In genomic region chr14:75566752-75567151, GRCh38 we compare ENCODE assay signal across 23 cellular contexts. TPM values are rescaled to one million over a fixed set of nuclear protein-coding genes. Genes with fewer than 3 reads are reported as not detected.
DNase-seq lines count a peak whose midpoint lies in the region; ATAC-seq, FAIRE-seq and TF ChIP-seq lines count a peak whose summit lies in the region.
"Had no signal": no experiment of that assay in that cellular context is flagged by ENCODE, and none has a peak within 500 bp of the region (broad histone marks: within the 10 kb centered on the region; RNA-seq: fewer than 3 reads in every experiment).

No MANE protein-coding gene starts in this region.

- POLR2A ChIA-PET in CD8-positive, alpha-beta memory T cell (lab: Charles Lee): interaction anchor here (0.6 to 0.8 kb wide), 2 partner anchors 44 to 94 kb away, joined by 3 to 6 read pairs; partner anchors contain the start of genes BATF and ERG28
- POLR2A ChIA-PET in naive thymus-derived CD4-positive, alpha-beta T cell (lab: Charles Lee): no interaction called here

- intact Hi-C loops in activated T-helper 1 cell treated with anti-CD3 and anti-CD28 coated beads, Interleukin-12 subunit alpha, Interleukin-12 subunit beta, Interleukin-2, Interleukin-4 antibody, amounts not matched to agents 30 ng/mL and 10 ng/mL and 1 ng/mL, durations not matched to agents 14 hours and 24 hours and 36 hours (cut with micrococcal nuclease): loop anchor here (1.0 to 2.0 kb wide), 8 partner anchors 8 to 440 kb away; partner anchors contain the start of genes BATF, NEK9 and TMED10
- intact Hi-C loops in naive thymus-derived CD4-positive, alpha-beta T cell (cut with micrococcal nuclease): loop anchor here in 1 of 2 donors (1.0 to 2.0 kb wide), 4 partner anchors 11 to 78 kb away; partner anchors contain the start of gene BATF
- intact Hi-C loops in kidney (cut with DNase I): no loop called here

- peaks cover 13% of the 10 kb centered on the region for H3K4me1 ChIP-seq in CD8-positive, alpha-beta memory T cell (ENCODE audit: insufficient read depth, low read length)
- peaks cover 3 to 5% of the 10 kb centered on the region in 2 donors for H3K4me1 ChIP-seq in naive thymus-derived CD4-positive, alpha-beta T cell (ENCODE audit: control insufficient read depth in 2 of 2, insufficient read depth in 2 of 2, low read length in 2 of 2)
- H3K4me1 ChIP-seq in kidney (ENCODE audit: control insufficient read depth in 1 of 2, insufficient read depth in 1 of 2, low read depth in 1 of 2, low read length in 2 of 2): peaks cover 0 to 2% of the 10 kb centered on the region in 2 donors
- H3K4me1 ChIP-seq: sigmoid colon, upper lobe of left lung had no signal

- H3K27ac ChIP-seq in CD8-positive, alpha-beta memory T cell (ENCODE audit: low read depth, low read length): no peak overlapping the region
- no peak overlapping the region for H3K27ac ChIP-seq in naive thymus-derived CD4-positive, alpha-beta T cell (ENCODE audit: low read depth, low read length)
- no peak overlapping the region for H3K27ac ChIP-seq in kidney (ENCODE audit: low read depth in 2 of 2, low read length in 2 of 2)
- H3K27ac ChIP-seq: dorsolateral prefrontal cortex, sigmoid colon, upper lobe of left lung had no signal

- H3K9ac ChIP-seq in kidney (ENCODE audit: low read length in 2 of 2): no peak overlapping the region

- ATAC-seq in naive thymus-derived CD4-positive, alpha-beta T cell: no peak
- no peak for ATAC-seq in HG02884 (IDR thresholded peaks at IDR 0.05; ENCODE audit: unreplicated experiment)
- ATAC-seq: Right ventricle myocardium inferior had no signal

- H3K4me1 Mint-ChIP-seq in T-helper 2 cell treated with Interferon-gamma antibody and Interleukin-4, amounts not matched to agents 5 μg/mL and 100 μg/mL, for 36 hours (ENCODE audit: low read depth): peaks cover 48% of the 10 kb centered on the region
- H3K4me1 Mint-ChIP-seq in CD8-positive, alpha-beta memory T cell: peaks cover 10 to 29% (median 28%) of the 10 kb centered on the region in 3 donors
- H3K4me1 Mint-ChIP-seq in activated T-helper 1 cell treated with anti-CD3 and anti-CD28 coated beads, Interleukin-12 subunit alpha, Interleukin-12 subunit beta, Interleukin-2, Interleukin-4 antibody, amounts not matched to agents 30 ng/mL and 10 ng/mL and 1 ng/mL, durations not matched to agents 14 hours and 24 hours and 36 hours (ENCODE audit: low read depth): peaks cover 76% of the 10 kb centered on the region
- peaks cover 11 to 49% (median 30%) of the 10 kb centered on the region in 7 donors for H3K4me1 Mint-ChIP-seq in naive thymus-derived CD4-positive, alpha-beta T cell

- no peaks in the 10 kb centered on the region for H3K27me3 ChIP-seq in CD8-positive, alpha-beta memory T cell (ENCODE audit: insufficient read depth, low read length, poor library complexity, severe bottlenecking)
- no peaks in the 10 kb centered on the region for H3K27me3 ChIP-seq in naive thymus-derived CD4-positive, alpha-beta T cell (ENCODE audit: control insufficient read depth in 2 of 2, insufficient read depth in 2 of 2, low read length in 2 of 2)
- H3K27me3 ChIP-seq: upper lobe of left lung had no signal

- H3K36me3 Mint-ChIP-seq in T-helper 2 cell treated with Interferon-gamma antibody and Interleukin-4, amounts not matched to agents 5 μg/mL and 100 μg/mL, for 36 hours (ENCODE audit: low read depth): no peaks in the 10 kb centered on the region
- no peaks in the 10 kb centered on the region for H3K36me3 Mint-ChIP-seq in CD8-positive, alpha-beta memory T cell
- peaks cover 2% of the 10 kb centered on the region for H3K36me3 Mint-ChIP-seq in activated T-helper 1 cell treated with anti-CD3 and anti-CD28 coated beads, Interleukin-12 subunit alpha, Interleukin-12 subunit beta, Interleukin-2, Interleukin-4 antibody, amounts not matched to agents 30 ng/mL and 10 ng/mL and 1 ng/mL, durations not matched to agents 14 hours and 24 hours and 36 hours (ENCODE audit: low read depth)
- no peaks in the 10 kb centered on the region for H3K36me3 Mint-ChIP-seq in naive thymus-derived CD4-positive, alpha-beta T cell

- H3K27me3 Mint-ChIP-seq in T-helper 2 cell treated with Interferon-gamma antibody and Interleukin-4, amounts not matched to agents 5 μg/mL and 100 μg/mL, for 36 hours (ENCODE audit: low read depth): no peaks in the 10 kb centered on the region
- peaks cover 0 to 2% of the 10 kb centered on the region in 2 donors for H3K27me3 Mint-ChIP-seq in CD8-positive, alpha-beta memory T cell
- H3K27me3 Mint-ChIP-seq in activated T-helper 1 cell treated with anti-CD3 and anti-CD28 coated beads, Interleukin-12 subunit alpha, Interleukin-12 subunit beta, Interleukin-2, Interleukin-4 antibody, amounts not matched to agents 30 ng/mL and 10 ng/mL and 1 ng/mL, durations not matched to agents 14 hours and 24 hours and 36 hours (ENCODE audit: insufficient read depth): no peaks in the 10 kb centered on the region
- H3K27me3 Mint-ChIP-seq in naive thymus-derived CD4-positive, alpha-beta T cell: no peaks in the 10 kb centered on the region

- H3K36me3 ChIP-seq in CD8-positive, alpha-beta memory T cell (ENCODE audit: insufficient read depth, low read length): no peaks in the 10 kb centered on the region
- no peaks in the 10 kb centered on the region for H3K36me3 ChIP-seq in naive thymus-derived CD4-positive, alpha-beta T cell (ENCODE audit: control insufficient read depth in 2 of 3, insufficient read depth in 3 of 3, low read length in 3 of 3)
- H3K36me3 ChIP-seq in kidney (ENCODE audit: control insufficient read depth in 1 of 2, insufficient read depth in 2 of 2, low read length in 2 of 2): no peaks in the 10 kb centered on the region
- H3K36me3 ChIP-seq: sigmoid colon, upper lobe of left lung had no signal

- no peak for DNase-seq in T-helper 2 cell treated with Interferon-gamma antibody and Interleukin-4, amounts not matched to agents 5 μg/mL and 100 μg/mL, for 36 hours (ENCODE audit: low spot score)
- no peak for DNase-seq in T-helper 2 cell
- DNase-seq in CD8-positive, alpha-beta memory T cell: no peak
- no peak for DNase-seq in activated T-helper 1 cell treated with anti-CD3 and anti-CD28 coated beads, Interleukin-12 subunit alpha, Interleukin-12 subunit beta, Interleukin-2, Interleukin-4 antibody, amounts not matched to agents 30 ng/mL and 10 ng/mL and 1 ng/mL, durations not matched to agents 14 hours and 24 hours and 36 hours (ENCODE audit: low spot score)
- no peak for DNase-seq in naive thymus-derived CD4-positive, alpha-beta T cell
- DNase-seq in effector CD8-positive, alpha-beta T cell (lab: John Stamatoyannopoulos, UW): no peak
- no peak for DNase-seq in kidney
- DNase-seq: 8988T, amniotic stem cell, dorsolateral prefrontal cortex, mammary epithelial cell, NCI-H2171, NCI-H526, sigmoid colon, upper lobe of left lung had no signal

- no peaks in the 10 kb centered on the region for H3K9me3 Mint-ChIP-seq in T-helper 2 cell treated with Interferon-gamma antibody and Interleukin-4, amounts not matched to agents 5 μg/mL and 100 μg/mL, for 36 hours
- H3K9me3 Mint-ChIP-seq in CD8-positive, alpha-beta memory T cell: no peaks in the 10 kb centered on the region
- no peaks in the 10 kb centered on the region for H3K9me3 Mint-ChIP-seq in activated T-helper 1 cell treated with anti-CD3 and anti-CD28 coated beads, Interleukin-12 subunit alpha, Interleukin-12 subunit beta, Interleukin-2, Interleukin-4 antibody, amounts not matched to agents 30 ng/mL and 10 ng/mL and 1 ng/mL, durations not matched to agents 14 hours and 24 hours and 36 hours
- peaks cover 0 to 2% (median 0%) of the 10 kb centered on the region in 11 donors for H3K9me3 Mint-ChIP-seq in naive thymus-derived CD4-positive, alpha-beta T cell

- TF ChIP-seq CTCF in kidney (IDR thresholded peaks at IDR 0.05; ENCODE audit: borderline replicate concordance, extremely low read depth, insufficient read depth): no peak

- no peak overlapping the region for H3K4me3 ChIP-seq in CD8-positive, alpha-beta memory T cell (ENCODE audit: low read length)
- no peak overlapping the region for H3K4me3 ChIP-seq in naive thymus-derived CD4-positive, alpha-beta T cell (ENCODE audit: low read length)
- no peak overlapping the region for H3K4me3 ChIP-seq in kidney (ENCODE audit: low read length in 2 of 2)
- H3K4me3 ChIP-seq: dorsolateral prefrontal cortex, sigmoid colon, upper lobe of left lung had no signal

- no peaks in the 10 kb centered on the region for H3K9me3 ChIP-seq in CD8-positive, alpha-beta memory T cell (ENCODE audit: low read length)
- no peaks in the 10 kb centered on the region for H3K9me3 ChIP-seq in naive thymus-derived CD4-positive, alpha-beta T cell (ENCODE audit: control insufficient read depth in 2 of 3, low read length in 3 of 3)
- H3K9me3 ChIP-seq in kidney (ENCODE audit: control insufficient read depth in 1 of 2, low read length in 2 of 2): no peaks in the 10 kb centered on the region
- H3K9me3 ChIP-seq: sigmoid colon, upper lobe of left lung had no signal

- peak overlapping the region; percentile 79 for H3K27ac Mint-ChIP-seq in T-helper 2 cell treated with Interferon-gamma antibody and Interleukin-4, amounts not matched to agents 5 μg/mL and 100 μg/mL, for 36 hours
- H3K27ac Mint-ChIP-seq in CD8-positive, alpha-beta memory T cell: peak overlapping the region in 6 of 8 donors; percentile 60 to 95 (median 83)
- H3K27ac Mint-ChIP-seq in activated T-helper 1 cell treated with anti-CD3 and anti-CD28 coated beads, Interleukin-12 subunit alpha, Interleukin-12 subunit beta, Interleukin-2, Interleukin-4 antibody, amounts not matched to agents 30 ng/mL and 10 ng/mL and 1 ng/mL, durations not matched to agents 14 hours and 24 hours and 36 hours: peak overlapping the region; percentile 87
- H3K27ac Mint-ChIP-seq in naive thymus-derived CD4-positive, alpha-beta T cell: peak overlapping the region in 8 of 9 donors; percentile 80 to 96 (median 88)

- no peak for FAIRE-seq in kidney (lab: Jason Lieb, UNC)
- FAIRE-seq: D721Med, frontal cortex, H1, keratinocyte had no signal

- CTCF ChIA-PET in CD8-positive, alpha-beta memory T cell (lab: Charles Lee): interaction anchor here (0.9 to 2.3 kb wide), 6 partner anchors 11 to 88 kb away, joined by 3 to 8 read pairs (median 5); no protein-coding TSS in a partner anchor
- CTCF ChIA-PET in naive thymus-derived CD4-positive, alpha-beta T cell (lab: Charles Lee): interaction anchor here (1.0 kb wide), 1 partner anchor 11 kb away, joined by 3 read pairs; no protein-coding TSS in a partner anchor

- H3K4me3 Mint-ChIP-seq in T-helper 2 cell treated with Interferon-gamma antibody and Interleukin-4, amounts not matched to agents 5 μg/mL and 100 μg/mL, for 36 hours: peak overlapping the region; percentile 50
- no peak overlapping the region for H3K4me3 Mint-ChIP-seq in CD8-positive, alpha-beta memory T cell
- H3K4me3 Mint-ChIP-seq in activated T-helper 1 cell treated with anti-CD3 and anti-CD28 coated beads, Interleukin-12 subunit alpha, Interleukin-12 subunit beta, Interleukin-2, Interleukin-4 antibody, amounts not matched to agents 30 ng/mL and 10 ng/mL and 1 ng/mL, durations not matched to agents 14 hours and 24 hours and 36 hours: peak overlapping the region; percentile 66
- peak overlapping the region in 3 of 10 donors; percentile 45 to 61 (median 59) for H3K4me3 Mint-ChIP-seq in naive thymus-derived CD4-positive, alpha-beta T cell

RNA-seq across cellular contexts. Expression of gene FLVCR2, which starts 11.7 kb away (rescaled TPM):
- total RNA-seq in CD8-positive, alpha-beta memory T cell: 1 to 10 TPM; 2.6 TPM
- 0.60 TPM for polyA plus RNA-seq in CD8-positive, alpha-beta memory T cell
- total RNA-seq in activated T-helper 1 cell treated with anti-CD3 and anti-CD28 coated beads, Interleukin-12 subunit alpha, Interleukin-12 subunit beta, Interleukin-2, Interleukin-4 antibody, amounts not matched to agents 30 ng/mL and 10 ng/mL and 1 ng/mL, durations not matched to agents 14 hours and 24 hours and 36 hours: 2.5 and 2.9 TPM in 2 replicates
- total RNA-seq in naive thymus-derived CD4-positive, alpha-beta T cell: 1 to 10 TPM in 4 of 5 experiments, under 1 TPM in 1; 0.80 to 9.4 (median 5.0) TPM
- polyA plus RNA-seq in naive thymus-derived CD4-positive, alpha-beta T cell: 1 to 10 TPM; 1.6 to 2.2 TPM
- total RNA-seq in kidney: 17.0 TPM
- 7.1 TPM for polyA plus RNA-seq in kidney (ENCODE audit: insufficient read depth, low read depth, low replicate concordance)

RNA-seq across cellular contexts. Expression of gene BATF, which starts 44.5 kb away (rescaled TPM):
- 100 to 1,000 TPM; 165 to 172 TPM for total RNA-seq in CD8-positive, alpha-beta memory T cell
- polyA plus RNA-seq in CD8-positive, alpha-beta memory T cell: 60.4 TPM
- total RNA-seq in activated T-helper 1 cell treated with anti-CD3 and anti-CD28 coated beads, Interleukin-12 subunit alpha, Interleukin-12 subunit beta, Interleukin-2, Interleukin-4 antibody, amounts not matched to agents 30 ng/mL and 10 ng/mL and 1 ng/mL, durations not matched to agents 14 hours and 24 hours and 36 hours: 213 and 214 TPM in 2 replicates
- 10 to 100 TPM in 3 of 5 experiments, 1 to 10 TPM in 2; 6.8 to 70.0 (median 10.6) TPM for total RNA-seq in naive thymus-derived CD4-positive, alpha-beta T cell
- 10 to 100 TPM; 24.7 to 26.7 TPM for polyA plus RNA-seq in naive thymus-derived CD4-positive, alpha-beta T cell
- total RNA-seq in kidney: 3.7 TPM
- 1.6 TPM for polyA plus RNA-seq in kidney (ENCODE audit: insufficient read depth, low read depth, low replicate concordance)
- total RNA-seq: G401, H1, mammary epithelial cell, myocyte had no signal
- polyA plus RNA-seq: H1, keratinocyte, mammary epithelial cell had no signal

Comparison
In these comparisons a context has a peak if more than half of its experiments do, and no peak if none do; other contexts are left out.
1. H3K4me3 Mint-ChIP-seq: peak in T-helper 2 cell treated with Interferon-gamma antibody and Interleukin-4, amounts not matched to agents 5 μg/mL and 100 μg/mL, for 36 hours (single experiment) and activated T-helper 1 cell treated with anti-CD3 and anti-CD28 coated beads, Interleukin-12 subunit alpha, Interleukin-12 subunit beta, Interleukin-2, Interleukin-4 antibody, amounts not matched to agents 30 ng/mL and 10 ng/mL and 1 ng/mL, durations not matched to agents 14 hours and 24 hours and 36 hours (single experiment); none in CD8-positive, alpha-beta memory T cell (0 of 7).
2. Peak in every context shown above with its lines, with median percentiles within 50 percentile points of each other: H3K27ac Mint-ChIP-seq.